In the genomic region with DNA sequence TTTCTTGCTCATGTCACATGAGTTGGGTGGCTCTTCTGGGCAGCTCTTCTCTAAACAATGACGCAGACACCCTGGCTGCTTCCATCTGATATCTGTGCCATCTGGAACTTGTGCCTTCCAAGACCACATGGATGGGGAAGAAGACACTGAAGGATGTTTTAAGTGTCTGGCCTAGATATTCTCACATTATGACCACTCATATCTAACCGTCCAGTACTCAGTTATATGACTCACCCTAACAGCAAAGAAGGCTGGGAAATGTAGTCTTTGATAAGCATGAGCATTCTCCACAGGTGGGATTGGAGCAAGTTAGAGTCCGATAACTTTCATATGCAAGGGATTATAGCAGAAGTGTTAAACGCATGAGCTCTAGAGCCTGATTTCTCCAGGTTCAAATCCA, we compare ENCODE assay signal across 25 cellular contexts.
"Had no signal": no experiment of that assay in that cellular context is flagged by ENCODE, and none has a peak within 500 bp of the region (broad histone marks: within the 10 kb centered on the region; RNA-seq: fewer than 3 reads in every experiment).

No MANE protein-coding gene starts in this region.

- H3K4me3 ChIP-seq: dorsolateral prefrontal cortex, heart right ventricle, lower lobe of right lung, ovary, right lobe of liver, smooth muscle cell, suprapubic skin, transverse colon, upper lobe of right lung, uterus had no signal

- H3K4me2 ChIP-seq: smooth muscle cell had no signal

- ATAC-seq: esophagus mucosa; foreskin keratinocyte; heart right ventricle; left ventricle myocardium superior; lower lobe of right lung; natural killer cell; right lobe of liver; stimulated activated naive CD8-positive, alpha-beta T cell treated with anti-CD3 and anti-CD28 coated beads, Interleukin-15, amount 100 ng/mL, for 72 hours; upper lobe of right lung had no signal

- DNase-seq: dorsolateral prefrontal cortex; effector CD4-positive, alpha-beta T cell; foreskin keratinocyte; glutamatergic neuron; heart right ventricle; hippocampal formation; islet precursor cell; left ventricle myocardium superior; lower lobe of right lung; natural killer cell; occipital lobe; ovary; right lobe of liver; stimulated activated CD4-positive, alpha-beta T cell treated with anti-CD3 and anti-CD28 coated beads, Interleukin-12 subunit alpha, Interleukin-12 subunit beta, amount 100 ng/mL, for 4 hours; stimulated activated CD4-positive, alpha-beta T cell treated with anti-CD3 and anti-CD28 coated beads, Interleukin-1b, Interleukin-23, amount 100 ng/mL, for 48 hours; stimulated activated CD4-positive, alpha-beta T cell treated with anti-CD3 and anti-CD28 coated beads, Interleukin-4, amount 100 ng/mL, for 1 hour; stimulated activated CD8-positive, alpha-beta memory T cell treated with anti-CD3 and anti-CD28 coated beads, Interleukin-4, amount 100 ng/mL, for 48 hours; stimulated activated naive CD4-positive, alpha-beta T cell; stimulated activated naive CD8-positive, alpha-beta T cell treated with anti-CD3 and anti-CD28 coated beads, Interleukin-15, amount 100 ng/mL, for 72 hours; transverse colon; upper lobe of right lung; uterus had no signal

- H3K36me3 ChIP-seq: heart right ventricle, lower lobe of right lung, ovary, right lobe of liver, suprapubic skin, transverse colon, upper lobe of right lung, uterus had no signal

- H3K27me3 ChIP-seq: ovary, right lobe of liver, suprapubic skin, transverse colon, upper lobe of right lung, uterus had no signal

- H3K27ac ChIP-seq: dorsolateral prefrontal cortex, foreskin keratinocyte, heart right ventricle, lower lobe of right lung, ovary, right lobe of liver, suprapubic skin, transverse colon, upper lobe of right lung, uterus had no signal

- H3K4me1 ChIP-seq: foreskin keratinocyte, lower lobe of right lung, right lobe of liver, suprapubic skin, transverse colon, upper lobe of right lung, uterus had no signal

- H3K9me3 ChIP-seq: heart right ventricle, lower lobe of right lung, ovary, right lobe of liver, suprapubic skin, transverse colon, upper lobe of right lung, uterus had no signal
